In the genomic region with DNA sequence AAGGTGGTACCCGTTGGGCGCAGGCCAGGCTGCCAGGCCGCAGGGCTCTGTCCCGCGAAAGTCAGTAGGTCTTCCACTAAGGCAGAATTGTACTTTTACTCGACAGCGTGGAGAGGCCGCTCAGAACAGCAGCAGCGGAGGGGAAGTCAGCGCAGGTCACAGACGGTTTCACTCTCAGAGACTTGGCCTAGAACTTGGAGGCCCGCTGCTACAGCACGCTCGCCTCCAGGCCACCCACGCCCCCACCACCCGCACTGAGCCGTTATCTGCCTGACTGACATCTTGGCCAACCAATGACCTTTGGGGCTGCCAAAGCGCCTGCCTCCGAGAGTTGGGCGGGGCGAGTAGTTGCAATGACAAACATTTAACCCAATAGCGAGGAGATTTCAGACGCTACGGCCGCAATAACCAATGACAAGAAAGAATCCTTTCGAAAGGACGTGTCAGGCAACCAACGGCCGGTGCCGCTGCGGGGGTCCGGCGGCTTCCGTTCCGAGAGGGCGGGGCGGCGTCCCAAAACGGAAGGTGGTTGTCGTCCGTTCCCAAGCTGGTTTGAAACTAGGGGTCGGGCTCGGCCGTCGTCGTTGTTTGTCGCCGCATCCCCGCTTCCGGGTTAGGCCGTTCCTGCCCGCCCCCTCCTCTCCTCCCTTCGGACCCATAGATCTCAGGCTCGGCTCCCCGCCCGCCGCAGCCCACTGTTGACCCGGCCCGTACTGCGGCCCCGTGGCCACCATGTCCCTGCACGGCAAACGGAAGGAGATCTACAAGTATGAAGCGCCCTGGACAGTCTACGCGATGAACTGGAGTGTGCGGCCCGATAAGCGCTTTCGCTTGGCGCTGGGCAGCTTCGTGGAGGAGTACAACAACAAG, we compare ENCODE assay signal across 1 cellular context.
A peak's percentile ranks its signal among the peaks of the same experiment; 100 is the strongest.
TF ChIP-seq lines count a peak whose summit lies in the region.

A gene with protein sequence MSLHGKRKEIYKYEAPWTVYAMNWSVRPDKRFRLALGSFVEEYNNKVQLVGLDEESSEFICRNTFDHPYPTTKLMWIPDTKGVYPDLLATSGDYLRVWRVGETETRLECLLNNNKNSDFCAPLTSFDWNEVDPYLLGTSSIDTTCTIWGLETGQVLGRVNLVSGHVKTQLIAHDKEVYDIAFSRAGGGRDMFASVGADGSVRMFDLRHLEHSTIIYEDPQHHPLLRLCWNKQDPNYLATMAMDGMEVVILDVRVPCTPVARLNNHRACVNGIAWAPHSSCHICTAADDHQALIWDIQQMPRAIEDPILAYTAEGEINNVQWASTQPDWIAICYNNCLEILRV (plus strand): TSS at position 532 of the 870 bp plus-strand sequence. CDS start 201 bp downstream, at position 733.

TF ChIP-seq in K562, 482 proteins besides CTCF, POLR2A, EP300 and RAD21 (continued from another document and continues in another):
- TF ChIP-seq YY1 (IDR thresholded peaks at IDR 0.05; ENCODE audit: borderline replicate concordance in 1 of 3, control insufficient read depth in 1 of 3, extremely low read depth in 1 of 3, insufficient read depth in 3 of 3, insufficient read length in 1 of 3, insufficient replicate concordance in 2 of 3, low read depth in 1 of 3, low read length in 2 of 3) (peak in 1 of 3 experiments; percentile 42), NCOA2 (IDR thresholded peaks at IDR 0.05; ENCODE audit: partially characterized antibody in 2 of 2) (no peak), RB1 (IDR thresholded peaks at IDR 0.05; ENCODE audit: low read depth) (0 out of 2 replicates have a peak, but pooled peaks have one; percentile 67), REST (CRISPR knock-in tag; IDR thresholded peaks at IDR 0.05; ENCODE audit: low read depth) (peak; percentile 45; the same call in 1 of the 2 replicates), TGIF2 (CRISPR knock-in tag; IDR thresholded peaks at IDR 0.05) (no peak), KHSRP (IDR thresholded peaks at IDR 0.05) (no peak), LCOR (CRISPR knock-in tag; IDR thresholded peaks at IDR 0.05) (no peak), SOX6 (IDR thresholded peaks at IDR 0.05) (0 out of 2 replicates have a peak, but pooled peaks have one; percentile 9), BRD4 (IDR thresholded peaks at IDR 0.05) (no peak), MAFK (IDR thresholded peaks at IDR 0.05; ENCODE audit: low read length) (no peak), POLR2B (IDR thresholded peaks at IDR 0.05; ENCODE audit: low read depth, partially characterized antibody) (peak; percentile 67), ELF4 (CRISPR knock-in tag; IDR thresholded peaks at IDR 0.05) (peak; percentile 66), FOXJ2 (tag; IDR thresholded peaks at IDR 0.05) (no peak), CEBPB (tag; IDR thresholded peaks at IDR 0.05) (no peak), ATF1 (CRISPR knock-in tag; IDR thresholded peaks at IDR 0.05) (no peak), ATF1 (tag; IDR thresholded peaks at IDR 0.05) (peak; percentile 93), TEAD4 (IDR thresholded peaks at IDR 0.05; ENCODE audit: low read length) (no peak), TEAD4 (CRISPR knock-in tag; IDR thresholded peaks at IDR 0.05; ENCODE audit: borderline replicate concordance) (no peak), PHF21A (IDR thresholded peaks at IDR 0.05; ENCODE audit: borderline replicate concordance, low read depth) (no peak), NKRF (IDR thresholded peaks at IDR 0.05; ENCODE audit: borderline replicate concordance) (peak; percentile 90; the same call in 1 of the 2 replicates), RBM22 (IDR thresholded peaks at IDR 0.05; ENCODE audit: low read depth, low read length, poor library complexity, severe bottlenecking) (no peak), PCBP1 (IDR thresholded peaks at IDR 0.05; ENCODE audit: low read depth, low read length, poor library complexity, severe bottlenecking) (peak; percentile 60), NR1H2 (CRISPR knock-in tag; IDR thresholded peaks at IDR 0.05) (0 out of 2 replicates have a peak, but pooled peaks have one; percentile 87), ETS1 (conservative IDR thresholded peaks at IDR 0.05; ENCODE audit: control insufficient read depth, low read depth, low read length) (peak; percentile 31; the same call in 1 of the 2 replicates), SMARCA5 (IDR thresholded peaks at IDR 0.05) (no peak), SMARCA4 (IDR thresholded peaks at IDR 0.05) (0 out of 2 replicates have a peak, but pooled peaks have one; percentile 16), GABPB1 (CRISPR knock-in tag; IDR thresholded peaks at IDR 0.05) (peak; percentile 93), MECOM (CRISPR knock-in tag; IDR thresholded peaks at IDR 0.05) (no peak), CBX1 (IDR thresholded peaks at IDR 0.05; ENCODE audit: low read depth) (no peak), SMAD1 (IDR thresholded peaks at IDR 0.05; ENCODE audit: low read depth, low read length, partially characterized antibody) (peak; percentile 73), ZNF507 (tag; conservative IDR thresholded peaks at IDR 0.05) (no peak), PHF8 (IDR thresholded peaks at IDR 0.05; ENCODE audit: borderline replicate concordance, low read length) (peak; percentile 80), SUPT5H (IDR thresholded peaks at IDR 0.05) (peak; percentile 81), EZH2 (IDR thresholded peaks at IDR 0.05; ENCODE audit: borderline replicate concordance, low read depth, low read length) (no peak), KLF6 (CRISPR knock-in tag; IDR thresholded peaks at IDR 0.05; ENCODE audit: borderline replicate concordance) (no peak), TAL1 (IDR thresholded peaks at IDR 0.05) (no peak), COPS2 (conservative IDR thresholded peaks at IDR 0.05) (no peak), KLF16 (IDR thresholded peaks at IDR 0.05) (no peak), RHOXF2B (CRISPR knock-in tag; conservative IDR thresholded peaks at IDR 0.05) (no peak), GATAD2A (IDR thresholded peaks at IDR 0.05) (no peak), CBX3 (IDR thresholded peaks at IDR 0.05; ENCODE audit: borderline replicate concordance in 1 of 2, low read length in 2 of 2) (no peak)
- TF ChIP-seq, protein P1, sequence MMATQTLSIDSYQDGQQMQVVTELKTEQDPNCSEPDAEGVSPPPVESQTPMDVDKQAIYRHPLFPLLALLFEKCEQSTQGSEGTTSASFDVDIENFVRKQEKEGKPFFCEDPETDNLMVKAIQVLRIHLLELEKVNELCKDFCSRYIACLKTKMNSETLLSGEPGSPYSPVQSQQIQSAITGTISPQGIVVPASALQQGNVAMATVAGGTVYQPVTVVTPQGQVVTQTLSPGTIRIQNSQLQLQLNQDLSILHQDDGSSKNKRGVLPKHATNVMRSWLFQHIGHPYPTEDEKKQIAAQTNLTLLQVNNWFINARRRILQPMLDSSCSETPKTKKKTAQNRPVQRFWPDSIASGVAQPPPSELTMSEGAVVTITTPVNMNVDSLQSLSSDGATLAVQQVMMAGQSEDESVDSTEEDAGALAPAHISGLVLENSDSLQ (IDR thresholded peaks at IDR 0.05), result peak; percentile 100
- TF ChIP-seq, protein P2, sequence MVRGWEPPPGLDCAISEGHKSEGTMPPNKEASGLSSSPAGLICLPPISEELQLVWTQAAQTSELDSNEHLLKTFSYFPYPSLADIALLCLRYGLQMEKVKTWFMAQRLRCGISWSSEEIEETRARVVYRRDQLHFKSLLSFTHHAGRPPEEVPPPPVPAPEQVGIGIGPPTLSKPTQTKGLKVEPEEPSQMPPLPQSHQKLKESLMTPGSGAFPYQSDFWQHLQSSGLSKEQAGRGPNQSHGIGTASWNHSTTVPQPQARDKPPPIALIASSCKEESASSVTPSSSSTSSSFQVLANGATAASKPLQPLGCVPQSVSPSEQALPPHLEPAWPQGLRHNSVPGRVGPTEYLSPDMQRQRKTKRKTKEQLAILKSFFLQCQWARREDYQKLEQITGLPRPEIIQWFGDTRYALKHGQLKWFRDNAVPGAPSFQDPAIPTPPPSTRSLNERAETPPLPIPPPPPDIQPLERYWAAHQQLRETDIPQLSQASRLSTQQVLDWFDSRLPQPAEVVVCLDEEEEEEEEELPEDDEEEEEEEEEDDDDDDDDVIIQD (CRISPR knock-in tag; IDR thresholded peaks at IDR 0.05), result no peak
- TF ChIP-seq, protein P3, sequence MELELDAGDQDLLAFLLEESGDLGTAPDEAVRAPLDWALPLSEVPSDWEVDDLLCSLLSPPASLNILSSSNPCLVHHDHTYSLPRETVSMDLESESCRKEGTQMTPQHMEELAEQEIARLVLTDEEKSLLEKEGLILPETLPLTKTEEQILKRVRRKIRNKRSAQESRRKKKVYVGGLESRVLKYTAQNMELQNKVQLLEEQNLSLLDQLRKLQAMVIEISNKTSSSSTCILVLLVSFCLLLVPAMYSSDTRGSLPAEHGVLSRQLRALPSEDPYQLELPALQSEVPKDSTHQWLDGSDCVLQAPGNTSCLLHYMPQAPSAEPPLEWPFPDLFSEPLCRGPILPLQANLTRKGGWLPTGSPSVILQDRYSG (tag; conservative IDR thresholded peaks at IDR 0.05; ENCODE audit: low read depth), result no peak
- TF ChIP-seq, protein P4, sequence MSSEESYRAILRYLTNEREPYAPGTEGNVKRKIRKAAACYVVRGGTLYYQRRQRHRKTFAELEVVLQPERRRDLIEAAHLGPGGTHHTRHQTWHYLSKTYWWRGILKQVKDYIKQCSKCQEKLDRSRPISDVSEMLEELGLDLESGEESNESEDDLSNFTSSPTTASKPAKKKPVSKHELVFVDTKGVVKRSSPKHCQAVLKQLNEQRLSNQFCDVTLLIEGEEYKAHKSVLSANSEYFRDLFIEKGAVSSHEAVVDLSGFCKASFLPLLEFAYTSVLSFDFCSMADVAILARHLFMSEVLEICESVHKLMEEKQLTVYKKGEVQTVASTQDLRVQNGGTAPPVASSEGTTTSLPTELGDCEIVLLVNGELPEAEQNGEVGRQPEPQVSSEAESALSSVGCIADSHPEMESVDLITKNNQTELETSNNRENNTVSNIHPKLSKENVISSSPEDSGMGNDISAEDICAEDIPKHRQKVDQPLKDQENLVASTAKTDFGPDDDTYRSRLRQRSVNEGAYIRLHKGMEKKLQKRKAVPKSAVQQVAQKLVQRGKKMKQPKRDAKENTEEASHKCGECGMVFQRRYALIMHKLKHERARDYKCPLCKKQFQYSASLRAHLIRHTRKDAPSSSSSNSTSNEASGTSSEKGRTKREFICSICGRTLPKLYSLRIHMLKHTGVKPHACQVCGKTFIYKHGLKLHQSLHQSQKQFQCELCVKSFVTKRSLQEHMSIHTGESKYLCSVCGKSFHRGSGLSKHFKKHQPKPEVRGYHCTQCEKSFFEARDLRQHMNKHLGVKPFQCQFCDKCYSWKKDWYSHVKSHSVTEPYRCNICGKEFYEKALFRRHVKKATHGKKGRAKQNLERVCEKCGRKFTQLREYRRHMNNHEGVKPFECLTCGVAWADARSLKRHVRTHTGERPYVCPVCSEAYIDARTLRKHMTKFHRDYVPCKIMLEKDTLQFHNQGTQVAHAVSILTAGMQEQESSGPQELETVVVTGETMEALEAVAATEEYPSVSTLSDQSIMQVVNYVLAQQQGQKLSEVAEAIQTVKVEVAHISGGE (CRISPR knock-in tag; IDR thresholded peaks at IDR 0.05), result peak in 2 of 3 experiments; percentile 22 to 72; a peak in 1 of 6 replicates
